ENCODE assay signal across 28 cellular contexts in the genomic region with DNA sequence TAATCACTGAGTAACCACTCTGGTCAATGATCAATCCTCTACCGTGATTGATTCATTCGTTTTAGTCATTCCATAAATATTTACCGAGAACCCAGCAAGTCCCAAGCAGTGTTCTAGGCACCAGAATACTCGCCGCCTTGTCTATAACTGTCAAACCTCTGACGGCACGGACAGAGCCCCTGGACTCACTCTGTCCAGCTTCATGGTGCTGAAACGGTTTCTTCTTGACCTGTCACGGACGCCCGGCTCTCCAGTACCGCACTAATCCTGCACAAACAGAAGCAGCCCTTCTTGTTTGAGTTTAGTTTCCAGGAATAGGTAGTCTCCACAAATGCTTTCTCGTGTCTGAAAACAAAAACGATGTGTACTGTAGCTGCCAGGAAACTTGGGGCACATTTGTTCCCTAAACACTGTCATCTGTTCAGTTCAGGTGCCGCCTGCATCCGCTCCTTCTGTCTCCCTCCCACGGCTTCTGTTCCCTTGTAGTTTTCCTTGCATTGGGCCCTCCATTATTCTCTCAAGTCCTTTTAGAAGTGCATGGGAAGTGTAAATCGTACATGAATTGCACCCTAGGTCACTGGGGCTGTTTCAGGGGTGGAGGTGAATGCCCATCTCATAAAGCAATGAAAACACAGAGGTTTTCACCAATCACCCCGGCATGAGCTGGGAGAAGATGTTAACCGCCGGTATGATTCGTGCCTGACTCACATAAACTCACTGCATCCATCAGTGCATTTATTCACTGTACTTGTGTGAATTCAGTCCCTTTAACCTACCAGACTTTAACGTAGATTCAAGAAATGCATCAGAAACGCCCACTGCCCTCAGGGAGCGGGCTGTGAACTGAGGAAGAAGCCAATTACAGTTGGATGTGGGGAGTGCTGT.
DNase-seq lines count a peak whose midpoint lies in the region; ATAC-seq and TF ChIP-seq lines count a peak whose summit lies in the region.
"Had no signal": no experiment of that assay in that cellular context is flagged by ENCODE, and none has a peak within 500 bp of the region (broad histone marks: within the 10 kb centered on the region; RNA-seq: fewer than 3 reads in every experiment).

No MANE protein-coding gene starts in this region.

- H3K27ac ChIP-seq in GM23338 (ENCODE audit: low read depth) (no peak overlapping the region), RWPE1 (no peak overlapping the region)
- H3K27ac ChIP-seq: spleen had no signal

- H3K36me3 Mint-ChIP-seq in GM23338 (ENCODE audit: low read depth) = peaks cover 4% of the 10 kb centered on the region; the same call in 1 of the 3 replicates
- H3K36me3 Mint-ChIP-seq: natural killer cell treated with Interleukin-12 subunit alpha and Interleukin-12 subunit beta and Interleukin-15 and Interleukin-18, amount 100 ng/mL, for 72 hours; type B pancreatic cell had no signal

- no peaks in the 10 kb centered on the region for H4K20me1 ChIP-seq in GM23338 (replicated peaks; ENCODE audit: insufficient read depth)

- POLR2A ChIA-PET in RWPE1 (lab: Yijun Ruan, JAX; ENCODE audit: low non-redundant PET) = no interaction called here

- H3K4me1 ChIP-seq in GM23338 (ENCODE audit: insufficient read depth) = no peaks in the 10 kb centered on the region
- H3K4me1 ChIP-seq: spleen had no signal

- no peak overlapping the region for H3K4me3 Mint-ChIP-seq in GM23338
- H3K4me3 Mint-ChIP-seq: activated T-cell treated with anti-CD3 and anti-CD28 coated beads, Interleukin-2, amount 50 U/mL, for 24 hours; natural killer cell treated with Interleukin-12 subunit alpha and Interleukin-12 subunit beta and Interleukin-15 and Interleukin-18, amount 100 ng/mL, for 72 hours; T-helper 1 cell treated with Interleukin-12 subunit alpha and Interleukin-12 subunit beta and Interleukin-4 antibody, amounts not matched to agents 30 μg/mL and 1 μg/mL, for 36 hours; type B pancreatic cell had no signal

- TF ChIP-seq CTCF in GM23338 (conservative IDR thresholded peaks at IDR 0.05; ENCODE audit: low read depth in 2 of 2) (no peak), RWPE1 (conservative IDR thresholded peaks at IDR 0.05; ENCODE audit: low read depth) (no peak)

- H3K27ac Mint-ChIP-seq in GM23338 = no peak overlapping the region
- H3K27ac Mint-ChIP-seq: activated T-cell treated with anti-CD3 and anti-CD28 coated beads, Interleukin-2, amount 50 U/mL, for 24 hours; natural killer cell treated with Interleukin-12 subunit alpha and Interleukin-12 subunit beta and Interleukin-15 and Interleukin-18, amount 100 ng/mL, for 72 hours; T-helper 1 cell treated with Interleukin-12 subunit alpha and Interleukin-12 subunit beta and Interleukin-4 antibody, amounts not matched to agents 30 μg/mL and 1 μg/mL, for 36 hours; type B pancreatic cell had no signal

- no peak overlapping the region for H3K4me2 ChIP-seq in GM23338

- no peaks in the 10 kb centered on the region for H3K4me1 Mint-ChIP-seq in GM23338

- CTCF ChIA-PET in RWPE1 (lab: Yijun Ruan, JAX) = no interaction called here

- H3K9me3 Mint-ChIP-seq in GM23338 = no peaks in the 10 kb centered on the region; the same call in 2 of the 3 replicates
- H3K9me3 Mint-ChIP-seq: activated T-cell treated with anti-CD3 and anti-CD28 coated beads, Interleukin-2, amount 50 U/mL, for 24 hours; natural killer cell treated with Interleukin-12 subunit alpha and Interleukin-12 subunit beta and Interleukin-15 and Interleukin-18, amount 100 ng/mL, for 72 hours; type B pancreatic cell had no signal

- H3K79me2 ChIP-seq in GM23338 (replicated peaks; ENCODE audit: insufficient read depth) = no peaks in the 10 kb centered on the region

- no peaks in the 10 kb centered on the region for H3K9me2 ChIP-seq in GM23338 (ENCODE audit: insufficient read depth)

- no peaks in the 10 kb centered on the region for H3F3A ChIP-seq in GM23338 (replicated peaks; ENCODE audit: low read depth)

- H3K27me3 ChIP-seq in GM23338 (ENCODE audit: insufficient read depth) = peaks cover 3% of the 10 kb centered on the region; the same call in 1 of the 2 replicates
- H3K27me3 ChIP-seq: MG63 had no signal

- peaks cover 4% of the 10 kb centered on the region for H3K27me3 Mint-ChIP-seq in GM23338 (ENCODE audit: insufficient read depth, low read depth, poor library complexity)
- H3K27me3 Mint-ChIP-seq: activated T-cell treated with anti-CD3 and anti-CD28 coated beads, Interleukin-2, amount 50 U/mL, for 24 hours; natural killer cell treated with Interleukin-12 subunit alpha and Interleukin-12 subunit beta and Interleukin-15 and Interleukin-18, amount 100 ng/mL, for 72 hours had no signal

- peak; percentile 44 for DNase-seq in Ammon's horn (ENCODE audit: low spot score)
- no peak for DNase-seq in GM23338 (ENCODE audit: low spot score)
- DNase-seq in RWPE1 (ENCODE audit: low spot score) = peak; percentile 42
- peak; percentile 16 for DNase-seq in kidney tubule cell (ENCODE audit: low spot score)
- DNase-seq in RKO (ENCODE audit: low spot score) = no peak
- no peak for DNase-seq in activated T-cell treated with anti-CD3 and anti-CD28 coated beads, Interleukin-2, amount 50 U/mL, for 1 hour
- DNase-seq: ACHN; activated CD4-positive, alpha-beta T cell treated with anti-CD3 and anti-CD28 coated beads for 4 hours; activated CD8-positive, alpha-beta memory T cell treated with anti-CD3 and anti-CD28 coated beads for 24 hours; activated gamma-delta T cell treated with Interleukin-2 at 50 U/mL for 16 hours; activated T-cell treated with anti-CD3 and anti-CD28 coated beads, Interleukin-2, amount 50 U/mL, for 24 hours; GF-D8; kidney glomerular epithelial cell; MG63; mucosa of descending colon; NCI-H1417; NCI-H2029 treated with DMSO at 0.1 percent for 48 hours; NCI-H2227 treated with DMSO at 0.1 percent for 48 hours; NCI-H69; retina; RPMI8226; spleen had no signal

- H3K36me3 ChIP-seq in GM23338 (ENCODE audit: insufficient read depth) = no peaks in the 10 kb centered on the region
- H3K36me3 ChIP-seq: MG63, spleen had no signal

- ATAC-seq in GM23338 (no peak), HG03175 (IDR thresholded peaks at IDR 0.05; ENCODE audit: unreplicated experiment) (no peak), GM19452 (IDR thresholded peaks at IDR 0.05; ENCODE audit: unreplicated experiment) (no peak)
- ATAC-seq: mucosa of descending colon; natural killer cell treated with Interleukin-12 subunit alpha and Interleukin-12 subunit beta and Interleukin-15 and Interleukin-18, amount 100 ng/mL, for 72 hours had no signal

- no peak overlapping the region for H3K4me3 ChIP-seq in GM23338
- H3K4me3 ChIP-seq: lung, MG63, mucosa of descending colon, spleen had no signal

- H2AFZ ChIP-seq in GM23338 = no peak overlapping the region

TF ChIP-seq in GM23338, 12 proteins besides CTCF, POLR2A, EP300 and RAD21:
- TF ChIP-seq STAT1 (IDR thresholded peaks at IDR 0.05; ENCODE audit: unreplicated experiment) = no peak
- TF ChIP-seq, protein P1, sequence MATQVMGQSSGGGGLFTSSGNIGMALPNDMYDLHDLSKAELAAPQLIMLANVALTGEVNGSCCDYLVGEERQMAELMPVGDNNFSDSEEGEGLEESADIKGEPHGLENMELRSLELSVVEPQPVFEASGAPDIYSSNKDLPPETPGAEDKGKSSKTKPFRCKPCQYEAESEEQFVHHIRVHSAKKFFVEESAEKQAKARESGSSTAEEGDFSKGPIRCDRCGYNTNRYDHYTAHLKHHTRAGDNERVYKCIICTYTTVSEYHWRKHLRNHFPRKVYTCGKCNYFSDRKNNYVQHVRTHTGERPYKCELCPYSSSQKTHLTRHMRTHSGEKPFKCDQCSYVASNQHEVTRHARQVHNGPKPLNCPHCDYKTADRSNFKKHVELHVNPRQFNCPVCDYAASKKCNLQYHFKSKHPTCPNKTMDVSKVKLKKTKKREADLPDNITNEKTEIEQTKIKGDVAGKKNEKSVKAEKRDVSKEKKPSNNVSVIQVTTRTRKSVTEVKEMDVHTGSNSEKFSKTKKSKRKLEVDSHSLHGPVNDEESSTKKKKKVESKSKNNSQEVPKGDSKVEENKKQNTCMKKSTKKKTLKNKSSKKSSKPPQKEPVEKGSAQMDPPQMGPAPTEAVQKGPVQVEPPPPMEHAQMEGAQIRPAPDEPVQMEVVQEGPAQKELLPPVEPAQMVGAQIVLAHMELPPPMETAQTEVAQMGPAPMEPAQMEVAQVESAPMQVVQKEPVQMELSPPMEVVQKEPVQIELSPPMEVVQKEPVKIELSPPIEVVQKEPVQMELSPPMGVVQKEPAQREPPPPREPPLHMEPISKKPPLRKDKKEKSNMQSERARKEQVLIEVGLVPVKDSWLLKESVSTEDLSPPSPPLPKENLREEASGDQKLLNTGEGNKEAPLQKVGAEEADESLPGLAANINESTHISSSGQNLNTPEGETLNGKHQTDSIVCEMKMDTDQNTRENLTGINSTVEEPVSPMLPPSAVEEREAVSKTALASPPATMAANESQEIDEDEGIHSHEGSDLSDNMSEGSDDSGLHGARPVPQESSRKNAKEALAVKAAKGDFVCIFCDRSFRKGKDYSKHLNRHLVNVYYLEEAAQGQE (IDR thresholded peaks at IDR 0.05; ENCODE audit: unreplicated experiment) = peak; percentile 36

Comparison
In these comparisons a context has a peak if more than half of its experiments do, and no peak if none do; other contexts are left out.
1. DNase-seq: peak in Ammon's horn (single experiment), RWPE1 (single experiment) and kidney tubule cell (single experiment); none in GM23338 (single experiment), RKO (single experiment) and activated T-cell treated with anti-CD3 and anti-CD28 coated beads, Interleukin-2, amount 50 U/mL, for 1 hour (single experiment).